In the genomic region with DNA sequence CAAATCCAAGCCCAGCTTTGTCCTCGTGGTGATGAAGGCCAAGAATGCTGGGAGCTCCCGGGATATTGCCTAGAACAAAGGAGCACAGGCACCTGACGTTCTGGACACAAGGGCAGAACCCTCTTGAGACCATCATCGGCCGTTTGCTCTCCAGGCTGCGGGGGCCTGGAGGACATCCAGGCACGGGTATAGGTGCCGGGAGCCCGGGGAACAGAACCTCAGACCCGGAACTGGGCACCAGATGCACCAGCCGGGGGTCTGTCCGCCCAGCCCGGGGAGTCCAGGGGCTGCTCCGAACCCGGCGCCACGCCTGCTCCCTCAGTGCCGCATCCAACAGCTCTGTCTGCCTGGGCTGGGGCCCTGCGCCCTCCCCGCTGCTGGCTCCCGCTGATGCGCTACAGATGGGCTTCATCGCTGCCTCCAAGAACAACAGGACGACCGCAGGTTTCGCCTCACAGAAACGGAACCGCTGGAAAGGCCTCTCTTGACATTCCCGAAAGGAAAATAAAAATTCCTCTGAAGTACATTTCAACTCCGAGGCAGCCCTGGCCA, we compare ENCODE assay signal across 1 cellular context.
TF ChIP-seq lines count a peak whose summit lies in the region.

No MANE protein-coding gene starts in this region.

TF ChIP-seq in SK-N-SH treated with all-trans-retinoic acid at 6 μM for 48 hours, 23 proteins besides CTCF, POLR2A, EP300 and RAD21 (continued from another document):
- TF ChIP-seq PATZ1 (CRISPR knock-in tag; IDR thresholded peaks at IDR 0.05; ENCODE audit: borderline replicate concordance): no peak
- TF ChIP-seq ISL1 (CRISPR knock-in tag; IDR thresholded peaks at IDR 0.05): no peak
